Comparison of ENCODE assay signal across 8 cellular contexts in genomic region chr12:94560416-94561221, GRCh38.
A peak's percentile ranks its signal among the peaks of the same experiment; 100 is the strongest.
DNase-seq lines count a peak whose midpoint lies in the region; ATAC-seq and TF ChIP-seq lines count a peak whose summit lies in the region.

No MANE protein-coding gene starts in this region.

- intact Hi-C loops in MCF 10A (cut with micrococcal nuclease), result loop anchor here (2.0 kb wide), 1 partner anchor 84 kb away; no protein-coding TSS in a partner anchor

- DNase-seq in HT1080 (ENCODE audit: low read depth) (peak; percentile 92), MCF 10A (ENCODE audit: unreplicated experiment) (peak; percentile 93), nucleus accumbens (lab: John Stamatoyannopoulos, UW) (peak in 52 of 56 donors; percentile 5 to 82 (median 50)), DMS79 treated with DMSO at 0.1 percent for 48 hours (lab: John Stamatoyannopoulos, UW) (no peak), NCI-H187 treated with DMSO at 0.1 percent for 48 hours (lab: John Stamatoyannopoulos, UW) (no peak), T-helper 17 cell (no peak)

- BruUV-seq in MCF 10A (replicated peaks; lab: Mats Ljungman, UMichigan), result no TSS peak

- H3K27me3 Mint-ChIP-seq in MCF 10A (ENCODE audit: insufficient read depth, unreplicated experiment) (no peaks in the 10 kb centered on the region), T-helper 17 cell (peaks cover 39% of the 10 kb centered on the region)

- ATAC-seq in GM18511 (IDR thresholded peaks at IDR 0.05; ENCODE audit: unreplicated experiment), result peak; percentile 69
- peak; percentile 51 for ATAC-seq in GM21717 (IDR thresholded peaks at IDR 0.05; ENCODE audit: unreplicated experiment)
- ATAC-seq in T-helper 17 cell, result no peak

- H3K9me3 Mint-ChIP-seq in MCF 10A (ENCODE audit: unreplicated experiment), result peaks cover 7% of the 10 kb centered on the region

- TF ChIP-seq CTCF in MCF 10A (IDR thresholded peaks at IDR 0.05; ENCODE audit: unreplicated experiment), result no peak

- H3K4me1 Mint-ChIP-seq in MCF 10A (ENCODE audit: insufficient read depth, unreplicated experiment), result peaks cover 26% of the 10 kb centered on the region
- H3K4me1 Mint-ChIP-seq in T-helper 17 cell, result peaks cover 5% of the 10 kb centered on the region

- H3K4me3 Mint-ChIP-seq in MCF 10A (ENCODE audit: unreplicated experiment) (peak overlapping the region; percentile 47), T-helper 17 cell (no peak overlapping the region)

- POLR2A ChIA-PET in MCF 10A (lab: Yijun Ruan, JAX), result interaction anchor here (0.5 to 3.1 kb wide), 18 partner anchors 8 to 1181 kb away, joined by 3 to 16 read pairs (median 4); no protein-coding TSS in a partner anchor

- CTCF ChIA-PET in MCF 10A (lab: Yijun Ruan, JAX), result interaction anchor here (0.6 to 1.7 kb wide), 5 partner anchors 12 to 917 kb away, joined by 3 to 5 read pairs (median 3); no protein-coding TSS in a partner anchor

- no peaks in the 10 kb centered on the region for H3K9me3 ChIP-seq in T-helper 17 cell (ENCODE audit: control insufficient read depth, low read length, poor library complexity, severe bottlenecking)

- H3K27ac Mint-ChIP-seq in MCF 10A (ENCODE audit: low read depth, unreplicated experiment), result peak overlapping the region; percentile 90
- H3K27ac Mint-ChIP-seq in T-helper 17 cell, result no peak overlapping the region

- H3K36me3 Mint-ChIP-seq in MCF 10A (ENCODE audit: insufficient read depth, unreplicated experiment) (no peaks in the 10 kb centered on the region), T-helper 17 cell (ENCODE audit: low read depth) (peaks cover 2% of the 10 kb centered on the region)

Comparison
In these comparisons a context has a peak if more than half of its experiments do, and no peak if none do; other contexts are left out.
1. DNase-seq: peak in HT1080 (single experiment), MCF 10A (single experiment) and nucleus accumbens (52 of 56); none in DMS79 treated with DMSO at 0.1 percent for 48 hours (single experiment), NCI-H187 treated with DMSO at 0.1 percent for 48 hours (single experiment) and T-helper 17 cell (0 of 3).